In genomic region chr1:192615055-192615454, GRCh38 we compare ENCODE assay signal across 22 cellular contexts. TPM values are rescaled to one million over a fixed set of nuclear protein-coding genes. Genes with fewer than 3 reads are reported as not detected.
DNase-seq lines count a peak whose midpoint lies in the region; ATAC-seq, FAIRE-seq and TF ChIP-seq lines count a peak whose summit lies in the region.
"Had no signal": no experiment of that assay in that cellular context is flagged by ENCODE, and none has a peak within 500 bp of the region (broad histone marks: within the 10 kb centered on the region; RNA-seq: fewer than 3 reads in every experiment).

No MANE protein-coding gene starts in this region.

- peak; percentile 75 for ATAC-seq in GM18870 (IDR thresholded peaks at IDR 0.05; ENCODE audit: unreplicated experiment)
- peak; percentile 61 for ATAC-seq in GM21576 (IDR thresholded peaks at IDR 0.05; ENCODE audit: unreplicated experiment)
- peak; percentile 43 for ATAC-seq in HG03103 (IDR thresholded peaks at IDR 0.05; ENCODE audit: low read depth, unreplicated experiment)
- ATAC-seq in GM12878, result peak; percentile 74
- ATAC-seq: left colon; stimulated activated naive B cell treated with anti-CD40 and anti-IgM and Interleukin-4, amounts not matched to agents 10 μg/mL and 1 μg/mL and 100 μg/mL, for 72 hours had no signal

- no peaks in the 10 kb centered on the region for H3K36me3 ChIP-seq in GM12878 (ENCODE audit: control insufficient read depth in 2 of 2, insufficient read depth in 2 of 2, low read length in 1 of 2)
- H3K36me3 ChIP-seq: neutrophil, transverse colon had no signal

- no peak for TF ChIP-seq RAD21 in GM12878 (IDR thresholded peaks at IDR 0.05; ENCODE audit: insufficient read depth, low read depth, low read length)

- RAD21 ChIA-PET in GM12878 (lab: Charles Lee; ENCODE audit: unreplicated experiment), result interaction anchor here (1.1 to 2.5 kb wide), 2 partner anchors 15 to 138 kb away, joined by 3 to 10 read pairs; no protein-coding TSS in a partner anchor

- POLR2A ChIA-PET in GM12878 (lab: Charles Lee), result no interaction called here

- no peaks in the 10 kb centered on the region for H3K9me3 ChIP-seq in GM12878 (replicated peaks; ENCODE audit: control insufficient read depth, insufficient read depth, low read length)
- H3K9me3 ChIP-seq: Caco-2, neutrophil, transverse colon had no signal

- H3K4me3 ChIP-seq in GM12878, result no peak overlapping the region
- H3K4me3 ChIP-seq: transverse colon had no signal

- no peak for TF ChIP-seq CTCF in GM12878 (IDR thresholded peaks at IDR 0.05 in 2 of 3, conservative IDR thresholded peaks at IDR 0.05 in 1 of 3; ENCODE audit: control insufficient read depth in 2 of 3, extremely low read depth in 1 of 3, insufficient read depth in 1 of 3, low read depth in 3 of 3, low read length in 3 of 3)

- SMC1A ChIA-PET in GM12878 (lab: Charles Lee; ENCODE audit: uncharacterized antibody, unreplicated experiment), result interaction anchor here (0.7 to 12.1 kb wide), 6 partner anchors 14 to 192 kb away, joined by 3 to 255 read pairs (median 8); no protein-coding TSS in a partner anchor

- H4K20me1 ChIP-seq in GM12878 (ENCODE audit: control insufficient read depth, insufficient read depth), result no peaks in the 10 kb centered on the region

- 32% methylated on average over 1 of the region's 1 CpG for WGBS in GM12878 (ENCODE audit: insufficient coverage, insufficient replicate concordance, low lambda C conversion rate, missing lambda C conversion rate)

- no peak for TF ChIP-seq POLR2A in GM12878 (IDR thresholded peaks at IDR 0.05; ENCODE audit: low read depth, low read length)

- H2AFZ ChIP-seq in GM12878 (ENCODE audit: control insufficient read depth, low read depth, low read length), result no peak overlapping the region

- FAIRE-seq in GM12878 (lab: Jason Lieb, UNC), result no peak

- no peaks in the 10 kb centered on the region; a peak in 2 of 4 replicates for H3K27me3 ChIP-seq in GM12878 (replicated peaks in 1 of 2; ENCODE audit: control insufficient read depth in 2 of 2, insufficient read depth in 2 of 2, low read length in 1 of 2)
- H3K27me3 ChIP-seq: neutrophil, transverse colon had no signal

- H3K4me2 ChIP-seq in GM12878 (ENCODE audit: control insufficient read depth, insufficient read depth), result no peak overlapping the region

- no peak overlapping the region for H3K9ac ChIP-seq in GM12878 (ENCODE audit: control insufficient read depth, insufficient read depth, low read length)

- no TSS peak for BruUV-seq in GM12878 (replicated peaks; lab: Mats Ljungman, UMichigan)

- H3K79me2 ChIP-seq in GM12878 (ENCODE audit: control insufficient read depth, insufficient read depth, low read length), result no peaks in the 10 kb centered on the region

- no peak for DNase-seq in GM12878 (ENCODE audit: low read depth, low spot score)
- DNase-seq in NCI-H2029 treated with DMSO at 0.1 percent for 48 hours (lab: John Stamatoyannopoulos, UW), result no peak
- DNase-seq in NCI-H510A (lab: John Stamatoyannopoulos, UW), result no peak
- no peak for DNase-seq in iPS-NIHi11 (ENCODE audit: low spot score)
- DNase-seq: activated CD4-positive, alpha-beta memory T cell treated with anti-CD3 and anti-CD28 coated beads for 36 hours; AML-193; Caco-2; foreskin melanocyte; HFFc6; left colon; NCI-H146; SHP77 treated with DMSO at 0.1 percent for 48 hours; stimulated activated naive B cell treated with anti-CD40 and anti-IgM and Interleukin-4, amounts not matched to agents 10 μg/mL and 1 μg/mL and 100 μg/mL, for 72 hours; transverse colon had no signal

- TF ChIP-seq EP300 in GM12878 (IDR thresholded peaks at IDR 0.05; ENCODE audit: borderline replicate concordance in 1 of 2, control insufficient read depth in 1 of 2, low read depth in 2 of 2, low read length in 2 of 2), result no peak

- H3K27ac ChIP-seq in GM12878 (ENCODE audit: control insufficient read depth, insufficient read depth), result no peak overlapping the region
- H3K27ac ChIP-seq: neutrophil, transverse colon, VCaP had no signal

- H3K4me1 ChIP-seq in GM12878 (ENCODE audit: control insufficient read depth, insufficient read depth, low read length), result no peaks in the 10 kb centered on the region
- H3K4me1 ChIP-seq: Caco-2 had no signal

- in situ Hi-C loops in GM12878 (cut with MboI), result no loop called here

- CTCF ChIA-PET in GM12878 (lab: Yijun Ruan, JAX), result interaction anchor here (1.3 to 9.6 kb wide), 5 partner anchors 27 to 404 kb away, joined by 3 to 211 read pairs (median 4); no protein-coding TSS in a partner anchor

- intact Hi-C loops in GM12878 (cut with micrococcal nuclease; ENCODE audit: unreplicated experiment), result loop anchor here (10.0 kb wide), 1 partner anchor 400 kb away; no protein-coding TSS in a partner anchor

TF ChIP-seq in GM12878, 131 proteins besides CTCF, POLR2A, EP300 and RAD21:
- TF ChIP-seq CHD2 (IDR thresholded peaks at IDR 0.05; ENCODE audit: borderline replicate concordance, low read depth, low read length) (no peak), POLR2AphosphoS5 (IDR thresholded peaks at IDR 0.05; ENCODE audit: low read length) (no peak), PKNOX1 (IDR thresholded peaks at IDR 0.05) (peak; percentile 52; the same call in 1 of the 2 replicates)

RNA-seq across cellular contexts. Expression of gene RGS13, which starts 20.9 kb away (rescaled TPM):
- 2.9 and 3.3 TPM in 2 replicates for total RNA-seq in GM12878 (2013; cell fraction: nucleolus; rRNA removed)
- total RNA-seq in GM12878 (2014; rRNA removed) (0.23 and 0.33 TPM in 2 replicates), GM12878 (2014; rRNA removed; fragmentation: Illumina TruSeq; extraction: Trizol) (0.28 and 0.36 TPM in 2 replicates), GM12878 (2021) (0.23 and 0.29 TPM in 2 replicates)
- polyA plus RNA-seq in GM12878 (2011; ENCODE audit: low read depth), result 0.17 TPM
- polyA plus RNA-seq in GM12878 (2011; rRNA removed) (16.0 and 33.6 TPM in 2 replicates), GM12878 (2014; fragmentation: Illumina TruSeq; extraction: Trizol) (0.35 and 0.63 TPM in 2 replicates), GM12878 (2014; fragmentation: Nextera tagmentation; extraction: Ambion mirVana) (under 1 TPM; 0.66 to 0.77 TPM), GM12878 (2014; rRNA removed) (0.16 and 0.36 TPM in 2 replicates), GM12878 (2016; fragmentation: Nextera tagmentation; extraction: Ambion mirVana) (under 1 TPM in 1 of 2 experiments, not detected in 1; 0.26 TPM)
- 2.7 and 2.9 TPM in 2 replicates for polyA plus RNA-seq in GM12878 (2011; cell fraction: cytosol; rRNA removed)
- 19.3 and 26.7 TPM in 2 replicates for polyA plus RNA-seq in GM12878 (2011; cell fraction: nucleus; rRNA removed)
- 0.41 and 0.52 TPM in 2 replicates for polyA plus RNA-seq in GM12878 (2012)
- polyA minus RNA-seq in GM12878 (2011; rRNA and poly(A)+ RNA removed), result 6.7 and 7.0 TPM in 2 replicates
- 1.1 and 1.5 TPM in 2 replicates for polyA minus RNA-seq in GM12878 (2011; cell fraction: cytosol; rRNA and poly(A)+ RNA removed)
- 14.4 and 18.1 TPM in 2 replicates for polyA minus RNA-seq in GM12878 (2011; cell fraction: nucleus; rRNA and poly(A)+ RNA removed)
- total RNA-seq: activated CD4-positive, alpha-beta memory T cell treated with anti-CD3 and anti-CD28 coated beads for 36 hours; Caco-2; G401; HFFc6; T-helper 1 cell treated with Interleukin-12 subunit alpha and Interleukin-12 subunit beta and Interleukin-4 antibody, amounts not matched to agents 30 ng/mL and 1 ng/mL, for 36 hours had no signal

RNA-seq across cellular contexts. Expression of gene RGS1, which starts 39.5 kb away (rescaled TPM):
- 1,986 and 2,133 TPM in 2 replicates for total RNA-seq in GM12878 (2013; cell fraction: nucleolus; rRNA removed)
- total RNA-seq in GM12878 (2014; rRNA removed) (43.7 and 68.1 TPM in 2 replicates), GM12878 (2014; rRNA removed; fragmentation: Illumina TruSeq; extraction: Trizol) (61.3 and 76.2 TPM in 2 replicates), GM12878 (2021) (38.5 and 45.8 TPM in 2 replicates)
- polyA plus RNA-seq in GM12878 (2011; ENCODE audit: low read depth), result 60.0 TPM
- polyA plus RNA-seq in GM12878 (2011; rRNA removed) (882 and 1,502 TPM in 2 replicates), GM12878 (2014; fragmentation: Illumina TruSeq; extraction: Trizol) (48.2 and 72.9 TPM in 2 replicates), GM12878 (2014; fragmentation: Nextera tagmentation; extraction: Ambion mirVana) (10 to 100 TPM; 50.8 to 52.2 TPM), GM12878 (2014; rRNA removed) (26.6 and 38.0 TPM in 2 replicates), GM12878 (2016; fragmentation: Nextera tagmentation; extraction: Ambion mirVana) (10 to 100 TPM; 20.7 to 21.3 TPM)
- 230 and 358 TPM in 2 replicates for polyA plus RNA-seq in GM12878 (2011; cell fraction: cytosol; rRNA removed)
- 346 and 598 TPM in 2 replicates for polyA plus RNA-seq in GM12878 (2011; cell fraction: nucleus; rRNA removed)
- 92.1 and 280 TPM in 2 replicates for polyA plus RNA-seq in GM12878 (2012)
- 283 and 396 TPM in 2 replicates for polyA minus RNA-seq in GM12878 (2011; rRNA and poly(A)+ RNA removed)
- 140 and 173 TPM in 2 replicates for polyA minus RNA-seq in GM12878 (2011; cell fraction: cytosol; rRNA and poly(A)+ RNA removed)
- 1,153 and 1,417 TPM in 2 replicates for polyA minus RNA-seq in GM12878 (2011; cell fraction: nucleus; rRNA and poly(A)+ RNA removed)
- total RNA-seq: Caco-2, HFFc6, M059J had no signal
